In the genomic region with DNA sequence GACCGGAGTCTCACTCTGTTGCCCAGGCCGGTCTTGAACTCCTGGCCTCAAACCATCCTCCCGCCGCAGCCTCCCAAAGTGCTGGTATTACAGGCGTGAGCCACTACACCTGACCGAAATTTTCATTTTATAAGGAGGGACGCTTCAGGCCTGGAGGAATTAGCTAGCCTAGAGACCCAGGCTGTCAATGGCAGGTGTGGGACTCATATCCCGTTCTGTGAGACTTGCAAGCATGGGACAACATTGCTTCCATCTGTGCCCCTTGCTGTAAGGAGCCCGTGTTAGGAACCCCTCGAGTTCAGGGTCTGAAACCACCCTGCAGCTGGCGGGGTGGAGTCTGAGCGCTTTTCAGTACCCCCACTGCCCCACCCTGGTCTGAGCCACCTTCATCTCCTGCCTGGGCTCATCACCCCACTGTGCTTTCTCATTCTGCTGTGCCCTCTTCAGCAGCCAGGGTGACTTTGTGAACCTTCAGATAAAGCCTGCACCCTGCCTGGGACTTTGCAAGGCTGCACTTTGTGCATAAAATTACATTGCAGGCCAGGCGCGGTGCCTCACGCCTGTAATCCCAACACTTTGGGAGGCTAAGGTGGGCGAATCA, we compare ENCODE assay signal across 7 cellular contexts. TPM values are rescaled to one million over a fixed set of nuclear protein-coding genes. Genes with fewer than 3 reads are reported as not detected.
DNase-seq lines count a peak whose midpoint lies in the region; ATAC-seq and TF ChIP-seq lines count a peak whose summit lies in the region.

No MANE protein-coding gene starts in this region.

- H3K4me3 ChIP-seq in fibroblast of lung (replicated peaks in 1 of 4; ENCODE audit: control extremely low read depth in 1 of 4, insufficient read depth in 1 of 4, low read depth in 3 of 4, low read length in 4 of 4) (no peak overlapping the region), smooth muscle cell (no peak overlapping the region)

- no peaks in the 10 kb centered on the region for H3K27me3 ChIP-seq in fibroblast of lung (ENCODE audit: control insufficient read depth, insufficient read depth, low read length)
- H3K27me3 ChIP-seq in smooth muscle cell (ENCODE audit: low read depth), result no peaks in the 10 kb centered on the region

- H3K9me3 ChIP-seq in fibroblast of lung (ENCODE audit: control insufficient read depth, insufficient read depth, low read depth, low read length) (no peaks in the 10 kb centered on the region), smooth muscle cell (replicated peaks; ENCODE audit: low read depth) (no peaks in the 10 kb centered on the region)

- H3K27me3 Mint-ChIP-seq in HFFc6 (ENCODE audit: insufficient read depth) (peaks cover 11% of the 10 kb centered on the region), T-cell (no peaks in the 10 kb centered on the region)

- H3K9me3 Mint-ChIP-seq in HFFc6 (no peaks in the 10 kb centered on the region; the same call in 1 of the 2 replicates), T-cell (no peaks in the 10 kb centered on the region)

- no peak overlapping the region for H3K9ac ChIP-seq in fibroblast of lung (ENCODE audit: insufficient read depth, low read length)
- H3K9ac ChIP-seq in smooth muscle cell (ENCODE audit: low read depth), result no peak overlapping the region

- H3K27ac Mint-ChIP-seq in HFFc6 (peak overlapping the region; percentile 66), T-cell (peak overlapping the region in 1 of 2 donors; percentile 16)

- DNase-seq in HFFc6, result no peak
- no peak for DNase-seq in T-cell
- no peak for DNase-seq in fibroblast of lung (ENCODE audit: low read depth in 2 of 2)
- DNase-seq in smooth muscle cell (lab: John Stamatoyannopoulos, UW; ENCODE audit: unreplicated experiment), result no peak
- no peak for DNase-seq in stimulated activated CD4-positive, alpha-beta T cell treated with anti-CD3 and anti-CD28 coated beads, Interleukin-2, amount 100 ng/mL, for 24 hours
- no peak for DNase-seq in SIG-M5 (lab: John Stamatoyannopoulos, UW)

- POLR2A ChIA-PET in T-cell (lab: Charles Lee), result interaction anchor here (0.6 kb wide), 2 partner anchors 13 to 51 kb away, joined by 3 to 5 read pairs; no protein-coding TSS in a partner anchor

- peaks cover 2% of the 10 kb centered on the region for H3K36me3 ChIP-seq in fibroblast of lung (ENCODE audit: control insufficient read depth, insufficient read depth, low read length)
- H3K36me3 ChIP-seq in smooth muscle cell (ENCODE audit: low read depth), result peaks cover 5% of the 10 kb centered on the region

- H3K4me2 ChIP-seq in fibroblast of lung (ENCODE audit: extremely low read depth, insufficient read depth, low read length), result no peak overlapping the region
- H3K4me2 ChIP-seq in smooth muscle cell, result no peak overlapping the region

- no peak for TF ChIP-seq CTCF in HFFc6 (IDR thresholded peaks at IDR 0.05)
- no peak for TF ChIP-seq CTCF in fibroblast of lung (conservative IDR thresholded peaks at IDR 0.05 in 1 of 2, IDR thresholded peaks at IDR 0.05 in 1 of 2; ENCODE audit: low read depth in 1 of 2, low read length in 2 of 2)
- TF ChIP-seq CTCF in smooth muscle cell (IDR thresholded peaks at IDR 0.05; ENCODE audit: borderline replicate concordance, insufficient read depth, poor library complexity, severe bottlenecking), result no peak

- H4K20me1 ChIP-seq in fibroblast of lung (ENCODE audit: control insufficient read depth, extremely low read depth, insufficient read depth, low read length) (no peaks in the 10 kb centered on the region), smooth muscle cell (ENCODE audit: low read depth) (peaks cover 4% of the 10 kb centered on the region)

- H3K36me3 Mint-ChIP-seq in HFFc6 (ENCODE audit: low read depth) (peaks cover 27% of the 10 kb centered on the region), T-cell (peaks cover 19% of the 10 kb centered on the region)

- H3K27ac ChIP-seq in fibroblast of lung (ENCODE audit: insufficient read depth, low read length) (peak overlapping the region; percentile 20), smooth muscle cell (ENCODE audit: low read depth) (peak overlapping the region; percentile 90)

- H3K79me2 ChIP-seq in fibroblast of lung (ENCODE audit: control insufficient read depth, insufficient read depth, low read length) (peaks cover 29% of the 10 kb centered on the region), smooth muscle cell (ENCODE audit: low read depth) (peaks cover 25% of the 10 kb centered on the region)

- H3K4me3 Mint-ChIP-seq in HFFc6 (0 out of 2 replicates have a peak overlapping the region, but pooled peaks have one; percentile 13), T-cell (peak overlapping the region; percentile 59 to 92 (median 60))

- no peak overlapping the region for H2AFZ ChIP-seq in fibroblast of lung (ENCODE audit: low read length)
- no peak overlapping the region for H2AFZ ChIP-seq in smooth muscle cell (ENCODE audit: low read depth)

- H3K4me1 ChIP-seq in fibroblast of lung (ENCODE audit: control insufficient read depth, extremely low read depth, insufficient read depth, low read length), result peaks cover 9% of the 10 kb centered on the region
- peaks cover 6% of the 10 kb centered on the region for H3K4me1 ChIP-seq in smooth muscle cell (ENCODE audit: low read depth)

- WGBS in smooth muscle cell (ENCODE audit: low lambda C conversion rate), result 97% methylated on average over 16 of the region's 16 CpGs

- ATAC-seq in T-cell (replicated peaks in 1 of 4) (no peak), HG03196 (IDR thresholded peaks at IDR 0.05; ENCODE audit: unreplicated experiment) (no peak)

- H3K4me1 Mint-ChIP-seq in HFFc6 (ENCODE audit: low read depth), result peaks cover 48% of the 10 kb centered on the region
- H3K4me1 Mint-ChIP-seq in T-cell, result peaks cover 26 to 39% (median 27%) of the 10 kb centered on the region in 3 donors

- H3F3A ChIP-seq in smooth muscle cell (ENCODE audit: low read depth), result peaks cover 4% of the 10 kb centered on the region

- CTCF ChIA-PET in T-cell (lab: Charles Lee), result interaction anchor here in 1 of 2 donors (1.3 kb wide), 1 partner anchor 10 kb away, joined by 4 read pairs; no protein-coding TSS in a partner anchor

RNA-seq across cellular contexts. Expression of gene DAGLB, which starts 1.3 kb away (rescaled TPM):
- 10 to 100 TPM; 29.2 to 39.5 (median 33.2) TPM for total RNA-seq in HFFc6 (2021; fragmentation: NEBNext Ultra II Directional; extraction: Animal tissue kit (Norgen Biotek cat#: 25700))
- total RNA-seq in T-cell, result 10 to 100 TPM; 23.9 to 45.0 (median 38.9) TPM
- total RNA-seq in fibroblast of lung, result 12.1 and 22.6 TPM in 2 replicates
- 14.5 and 17.3 TPM in 2 replicates for polyA plus RNA-seq in fibroblast of lung
- 13.7 and 15.3 TPM in 2 replicates for polyA plus RNA-seq in fibroblast of lung (2012)
- 29.7 and 34.1 TPM in 2 replicates for polyA minus RNA-seq in fibroblast of lung (ENCODE audit: low replicate concordance)
- 11.1 and 21.3 TPM in 2 replicates for total RNA-seq in smooth muscle cell
- polyA plus RNA-seq in smooth muscle cell, result 14.1 and 17.1 TPM in 2 replicates

RNA-seq across cellular contexts. Expression of gene KDELR2, which starts 34.9 kb away (rescaled TPM):
- total RNA-seq in HFFc6 (2021; fragmentation: NEBNext Ultra II Directional; extraction: Animal tissue kit (Norgen Biotek cat#: 25700)), result 100 to 1,000 TPM; 367 to 473 (median 416) TPM
- total RNA-seq in T-cell (10 to 100 TPM; 28.4 to 42.1 (median 35.6) TPM), fibroblast of lung (130 and 177 TPM in 2 replicates), smooth muscle cell (407 and 420 TPM in 2 replicates)
- polyA plus RNA-seq in fibroblast of lung (281 and 365 TPM in 2 replicates), smooth muscle cell (624 and 689 TPM in 2 replicates)
- 219 and 288 TPM in 2 replicates for polyA plus RNA-seq in fibroblast of lung (2012)
- 226 and 257 TPM in 2 replicates for polyA minus RNA-seq in fibroblast of lung (ENCODE audit: low replicate concordance)
